In genomic region chr19:49118565-49119410, GRCh38 we compare ENCODE assay signal across 1 cellular context.
TF ChIP-seq lines count a peak whose summit lies in the region.

TSS of gene C19orf73 (minus strand) at chr19:49119143. CDS start at chr19:49119022, 121 bp downstream.

TF ChIP-seq in HepG2, 621 proteins besides CTCF, POLR2A, EP300 and RAD21 (continued from another document and continues in another):
- TF ChIP-seq ZBTB34 (CRISPR knock-in tag; IDR thresholded peaks at IDR 0.05), result 0 out of 2 replicates have a peak, but pooled peaks have one; percentile 60
- TF ChIP-seq ZSCAN31 (CRISPR knock-in tag; IDR thresholded peaks at IDR 0.05; ENCODE audit: low read depth), result 0 out of 2 replicates have a peak, but pooled peaks have one; percentile 69
- peak; percentile 42 for TF ChIP-seq RARA (CRISPR knock-in tag; IDR thresholded peaks at IDR 0.05)
- TF ChIP-seq ZSCAN9 (CRISPR knock-in tag; IDR thresholded peaks at IDR 0.05; ENCODE audit: borderline replicate concordance), result no peak
- no peak for TF ChIP-seq ZBTB40 (IDR thresholded peaks at IDR 0.05)
- TF ChIP-seq ZBTB40 (CRISPR knock-in tag; IDR thresholded peaks at IDR 0.05), result peak; percentile 79
- TF ChIP-seq DR1 (CRISPR knock-in tag; IDR thresholded peaks at IDR 0.05), result no peak
- no peak for TF ChIP-seq TRIM22 (IDR thresholded peaks at IDR 0.05)
- peak; percentile 84 for TF ChIP-seq RBFOX2 (IDR thresholded peaks at IDR 0.05; ENCODE audit: low read depth, low read length)
- no peak for TF ChIP-seq ZNF784 (CRISPR knock-in tag; IDR thresholded peaks at IDR 0.05; ENCODE audit: borderline replicate concordance)
- TF ChIP-seq KDM5B (CRISPR knock-in tag; IDR thresholded peaks at IDR 0.05; ENCODE audit: borderline replicate concordance), result peak; percentile 73
- no peak for TF ChIP-seq ZHX2 (IDR thresholded peaks at IDR 0.05; ENCODE audit: low read depth)
- 0 out of 2 replicates have a peak, but pooled peaks have one; percentile 82 for TF ChIP-seq ZHX2 (CRISPR knock-in tag; IDR thresholded peaks at IDR 0.05; ENCODE audit: borderline replicate concordance)
- TF ChIP-seq ZNF672 (CRISPR knock-in tag; IDR thresholded peaks at IDR 0.05), result no peak
- TF ChIP-seq CAMTA2 (CRISPR knock-in tag; IDR thresholded peaks at IDR 0.05; ENCODE audit: borderline replicate concordance), result no peak
- TF ChIP-seq ZFP62 (CRISPR knock-in tag; IDR thresholded peaks at IDR 0.05), result no peak
- no peak for TF ChIP-seq CENPX (CRISPR knock-in tag; IDR thresholded peaks at IDR 0.05)
- no peak for TF ChIP-seq RBAK (CRISPR knock-in tag; IDR thresholded peaks at IDR 0.05)
- peak; percentile 93 for TF ChIP-seq TFDP2 (CRISPR knock-in tag; IDR thresholded peaks at IDR 0.05)
- peak; percentile 82 for TF ChIP-seq ARNT2 (CRISPR knock-in tag; IDR thresholded peaks at IDR 0.05; ENCODE audit: low read depth)
- 0 out of 2 replicates have a peak, but pooled peaks have one; percentile 54 for TF ChIP-seq ZBTB2 (CRISPR knock-in tag; IDR thresholded peaks at IDR 0.05; ENCODE audit: low read depth)
- no peak for TF ChIP-seq AFF4 (CRISPR knock-in tag; IDR thresholded peaks at IDR 0.05)
- TF ChIP-seq ZNF367 (CRISPR knock-in tag; IDR thresholded peaks at IDR 0.05; ENCODE audit: borderline replicate concordance), result no peak
- TF ChIP-seq SMAD1 (CRISPR knock-in tag; IDR thresholded peaks at IDR 0.05; ENCODE audit: borderline replicate concordance, low read depth), result no peak
- TF ChIP-seq TP53 (CRISPR knock-in tag; conservative IDR thresholded peaks at IDR 0.05), result no peak
- TF ChIP-seq ZNF644 (CRISPR knock-in tag; IDR thresholded peaks at IDR 0.05; ENCODE audit: low read depth), result no peak
- TF ChIP-seq ZNF546 (CRISPR knock-in tag; conservative IDR thresholded peaks at IDR 0.05), result peak; percentile 76; the same call in 1 of the 2 replicates
- TF ChIP-seq SNAPC5 (CRISPR knock-in tag; IDR thresholded peaks at IDR 0.05; ENCODE audit: borderline replicate concordance), result no peak
